ENCODE assay signal across 11 cellular contexts in genomic region chr7:96236198-96237039, GRCh38.
DNase-seq lines count a peak whose midpoint lies in the region; ATAC-seq and TF ChIP-seq lines count a peak whose summit lies in the region.
"Had no signal": no experiment of that assay in that cellular context is flagged by ENCODE, and none has a peak within 500 bp of the region (broad histone marks: within the 10 kb centered on the region; RNA-seq: fewer than 3 reads in every experiment).

No MANE protein-coding gene starts in this region.

- H3K9me3 ChIP-seq in effector memory CD4-positive, alpha-beta T cell (ENCODE audit: control insufficient read depth, low read length): no peaks in the 10 kb centered on the region

- no peak for TF ChIP-seq CTCF in HFFc6 (IDR thresholded peaks at IDR 0.05)

- no peaks in the 10 kb centered on the region for H3K9me3 Mint-ChIP-seq in HFFc6
- H3K9me3 Mint-ChIP-seq in stimulated activated effector memory CD8-positive, alpha-beta T cell treated with anti-CD3 and anti-CD28 coated beads, Interleukin-12 subunit alpha, Interleukin-12 subunit beta, amount 100 ng/mL, for 72 hours: no peaks in the 10 kb centered on the region

- H3K27ac Mint-ChIP-seq in HFFc6: peak overlapping the region; percentile 25
- H3K27ac Mint-ChIP-seq in stimulated activated effector memory CD8-positive, alpha-beta T cell treated with anti-CD3 and anti-CD28 coated beads, Interleukin-12 subunit alpha, Interleukin-12 subunit beta, amount 100 ng/mL, for 72 hours: no peak overlapping the region

- no peaks in the 10 kb centered on the region for H3K4me1 ChIP-seq in effector memory CD4-positive, alpha-beta T cell (ENCODE audit: control insufficient read depth, insufficient read depth, low read length, poor library complexity, severe bottlenecking)

- no peaks in the 10 kb centered on the region for H3K36me3 ChIP-seq in effector memory CD4-positive, alpha-beta T cell (ENCODE audit: control insufficient read depth, insufficient read depth, low read length)

- H3K27me3 Mint-ChIP-seq in HFFc6 (ENCODE audit: insufficient read depth): no peaks in the 10 kb centered on the region
- H3K27me3 Mint-ChIP-seq: naive thymus-derived CD8-positive, alpha-beta T cell had no signal

- H3K4me3 Mint-ChIP-seq in HFFc6: no peak overlapping the region; the same call in 1 of the 2 replicates
- H3K4me3 Mint-ChIP-seq in stimulated activated effector memory CD8-positive, alpha-beta T cell treated with anti-CD3 and anti-CD28 coated beads, Interleukin-12 subunit alpha, Interleukin-12 subunit beta, amount 100 ng/mL, for 72 hours: no peak overlapping the region
- H3K4me3 Mint-ChIP-seq: naive thymus-derived CD8-positive, alpha-beta T cell had no signal

- peaks cover 7% of the 10 kb centered on the region for H3K36me3 Mint-ChIP-seq in HFFc6 (ENCODE audit: low read depth)
- no peaks in the 10 kb centered on the region for H3K36me3 Mint-ChIP-seq in stimulated activated effector memory CD8-positive, alpha-beta T cell treated with anti-CD3 and anti-CD28 coated beads, Interleukin-12 subunit alpha, Interleukin-12 subunit beta, amount 100 ng/mL, for 72 hours

- no peaks in the 10 kb centered on the region for H3K27me3 ChIP-seq in effector memory CD4-positive, alpha-beta T cell (replicated peaks; ENCODE audit: control insufficient read depth, insufficient read depth, low read length, poor library complexity, severe bottlenecking)

- DNase-seq in HFFc6: no peak
- peak; percentile 93 for DNase-seq in glomerular endothelial cell (ENCODE audit: extremely low read depth, low read depth, low spot score)
- DNase-seq in skeletal muscle cell (ENCODE audit: low read depth): peak; percentile 97
- DNase-seq in GM19240 (ENCODE audit: insufficient read length, low spot score): no peak
- no peak for DNase-seq in stimulated activated effector memory CD8-positive, alpha-beta T cell treated with anti-CD3 and anti-CD28 coated beads, Interleukin-12 subunit alpha, Interleukin-12 subunit beta, amount 100 ng/mL, for 72 hours (ENCODE audit: low spot score in 2 of 2)
- no peak for DNase-seq in effector memory CD4-positive, alpha-beta T cell
- DNase-seq: activated T-cell treated with anti-CD3 and anti-CD28 coated beads, Interleukin-2, amount 50 U/mL, for 48 hours; naive thymus-derived CD8-positive, alpha-beta T cell; NCI-H2029 treated with DMSO at 0.1 percent for 48 hours had no signal

- no peak overlapping the region for H3K27ac ChIP-seq in effector memory CD4-positive, alpha-beta T cell (ENCODE audit: insufficient read depth, low read length, poor library complexity, severe bottlenecking)

- H3K4me1 Mint-ChIP-seq in HFFc6 (ENCODE audit: low read depth): peaks cover 19% of the 10 kb centered on the region
- peaks cover 17% of the 10 kb centered on the region for H3K4me1 Mint-ChIP-seq in stimulated activated effector memory CD8-positive, alpha-beta T cell treated with anti-CD3 and anti-CD28 coated beads, Interleukin-12 subunit alpha, Interleukin-12 subunit beta, amount 100 ng/mL, for 72 hours

- ATAC-seq in SK-N-SH treated with all-trans-retinoic acid at 6 μM for 48 hours: peak; percentile 95
- ATAC-seq in HG02973 (IDR thresholded peaks at IDR 0.05; ENCODE audit: unreplicated experiment): no peak
- ATAC-seq in stimulated activated effector memory CD8-positive, alpha-beta T cell treated with anti-CD3 and anti-CD28 coated beads, Interleukin-12 subunit alpha, Interleukin-12 subunit beta, amount 100 ng/mL, for 72 hours: no peak
- ATAC-seq: naive thymus-derived CD8-positive, alpha-beta T cell had no signal

- H3K4me3 ChIP-seq in skeletal muscle cell (ENCODE audit: low read depth, low read length): no peak overlapping the region
- H3K4me3 ChIP-seq in effector memory CD4-positive, alpha-beta T cell (ENCODE audit: insufficient read depth, low read depth, low read length, poor library complexity, severe bottlenecking): no peak overlapping the region

TF ChIP-seq in SK-N-SH treated with all-trans-retinoic acid at 6 μM for 48 hours, 23 proteins besides CTCF, POLR2A, EP300 and RAD21:
- TF ChIP-seq SNAI2 (CRISPR knock-in tag; IDR thresholded peaks at IDR 0.05) (peak; percentile 58; the same call in 1 of the 2 replicates), ARNTL (CRISPR knock-in tag; IDR thresholded peaks at IDR 0.05; ENCODE audit: borderline replicate concordance, low read depth) (no peak), TOX (CRISPR knock-in tag; IDR thresholded peaks at IDR 0.05; ENCODE audit: borderline replicate concordance) (0 out of 2 replicates have a peak, but pooled peaks have one; percentile 55), CSRNP3 (CRISPR knock-in tag; IDR thresholded peaks at IDR 0.05) (0 out of 2 replicates have a peak, but pooled peaks have one; percentile 5), ZNF8 (CRISPR knock-in tag; IDR thresholded peaks at IDR 0.05) (no peak), ZFP3 (CRISPR knock-in tag; IDR thresholded peaks at IDR 0.05) (0 out of 2 replicates have a peak, but pooled peaks have one; percentile 58), ISL1 (CRISPR knock-in tag; IDR thresholded peaks at IDR 0.05) (0 out of 2 replicates have a peak, but pooled peaks have one; percentile 21), ZFP30 (CRISPR knock-in tag; IDR thresholded peaks at IDR 0.05) (0 out of 2 replicates have a peak, but pooled peaks have one; percentile 30), ZNF565 (CRISPR knock-in tag; conservative IDR thresholded peaks at IDR 0.05; ENCODE audit: low read depth) (no peak), PPARA (CRISPR knock-in tag; IDR thresholded peaks at IDR 0.05; ENCODE audit: borderline replicate concordance) (no peak), OSR1 (CRISPR knock-in tag; IDR thresholded peaks at IDR 0.05) (no peak)

Comparison
In these comparisons a context has a peak if more than half of its experiments do, and no peak if none do; other contexts are left out.
1. DNase-seq: peak in glomerular endothelial cell (single experiment) and skeletal muscle cell (single experiment); none in HFFc6 (single experiment), GM19240 (single experiment), stimulated activated effector memory CD8-positive, alpha-beta T cell treated with anti-CD3 and anti-CD28 coated beads, Interleukin-12 subunit alpha, Interleukin-12 subunit beta, amount 100 ng/mL, for 72 hours (0 of 2) and effector memory CD4-positive, alpha-beta T cell (0 of 3).